Comparison of ENCODE assay signal across 17 cellular contexts in genomic region chr5:55634866-55635265, GRCh38.
A peak's percentile ranks its signal among the peaks of the same experiment; 100 is the strongest.
DNase-seq lines count a peak whose midpoint lies in the region; ATAC-seq and TF ChIP-seq lines count a peak whose summit lies in the region.
"Had no signal": no experiment of that assay in that cellular context is flagged by ENCODE, and none has a peak within 500 bp of the region (broad histone marks: within the 10 kb centered on the region; RNA-seq: fewer than 3 reads in every experiment).

No MANE protein-coding gene starts in this region.

- no peaks in the 10 kb centered on the region for H3K79me1 ChIP-seq in H9 (ENCODE audit: insufficient read depth, low read depth, low read length, poor library complexity, severe bottlenecking)

- H3K9me3 ChIP-seq in H9 (ENCODE audit: control insufficient read depth, low read depth, low read length) (no peaks in the 10 kb centered on the region), ascending aorta (no peaks in the 10 kb centered on the region), muscle layer of colon (ENCODE audit: low read length) (no peaks in the 10 kb centered on the region), thoracic aorta (no peaks in the 10 kb centered on the region)
- H3K9me3 ChIP-seq: neutrophil had no signal

- no peak overlapping the region for H4K5ac ChIP-seq in H9 (ENCODE audit: insufficient read length, low read depth, low read length)

- no peak overlapping the region for H2BK5ac ChIP-seq in H9 (ENCODE audit: insufficient read length, low read length)

- H3K27ac ChIP-seq in H9 (ENCODE audit: insufficient read length, low read depth, low read length) (no peak overlapping the region), ascending aorta (peak overlapping the region; percentile 64 to 70), muscle layer of colon (ENCODE audit: low read depth, low read length) (peak overlapping the region; percentile 77), thoracic aorta (peak overlapping the region; percentile 59 to 71)
- H3K27ac ChIP-seq: foreskin keratinocyte, neutrophil had no signal

- peak overlapping the region in 2 of 3 experiments; percentile 49 to 54; a peak in 1 of 7 replicates for H3K27ac Mint-ChIP-seq in H9
- no peak overlapping the region for H3K27ac Mint-ChIP-seq in activated naive CD4-positive, alpha-beta T cell treated with anti-CD3 and anti-CD28 coated beads, Interleukin-2, amount 10 ng/mL, durations not matched to agents 7 days and 5 days
- H3K27ac Mint-ChIP-seq: activated naive CD4-positive, alpha-beta T cell treated with anti-CD3 and anti-CD28 coated beads, Interleukin-2, amount 50 U/mL, for 24 hours had no signal

- H3K18ac ChIP-seq in H9 (ENCODE audit: insufficient read length, low read depth, low read length), result no peak overlapping the region

- no peak overlapping the region for H2AFZ ChIP-seq in H9 (ENCODE audit: low read length)

- H3K4me3 ChIP-seq in ascending aorta, result no peak overlapping the region
- no peak overlapping the region for H3K4me3 ChIP-seq in muscle layer of colon (ENCODE audit: low read depth in 1 of 2, low read length in 2 of 2)
- H3K4me3 ChIP-seq in thoracic aorta, result peak overlapping the region; percentile 52

- no peak for ATAC-seq in thoracic aorta (ENCODE audit: insufficient number of reproducible peaks, low FRiP score, low read depth)
- ATAC-seq: foreskin keratinocyte had no signal

- no peaks in the 10 kb centered on the region for H3K27me3 ChIP-seq in H9 (ENCODE audit: insufficient read depth, low read length)
- H3K27me3 ChIP-seq in ascending aorta, result no peaks in the 10 kb centered on the region
- H3K27me3 ChIP-seq in muscle layer of colon (ENCODE audit: control insufficient read depth in 1 of 2, insufficient read depth in 2 of 2, low read length in 2 of 2), result no peaks in the 10 kb centered on the region
- no peaks in the 10 kb centered on the region for H3K27me3 ChIP-seq in thoracic aorta (replicated peaks; ENCODE audit: insufficient read depth)
- H3K27me3 ChIP-seq: foreskin keratinocyte, neutrophil had no signal

- H3K14ac ChIP-seq in H9 (ENCODE audit: insufficient read depth, low read length), result no peak overlapping the region

- CTCF ChIA-PET in activated naive CD4-positive, alpha-beta T cell treated with anti-CD3 and anti-CD28 coated beads, Interleukin-2, amount 10 ng/mL, durations not matched to agents 7 days and 5 days (lab: Charles Lee), result no interaction called here

- peaks cover 9 to 17% (median 14%) of the 10 kb centered on the region in 3 experiments; a peak in 6 of 7 replicates for H3K36me3 Mint-ChIP-seq in H9 (ENCODE audit: insufficient read depth in 1 of 3, low read depth in 3 of 3)
- peaks cover 20% of the 10 kb centered on the region for H3K36me3 Mint-ChIP-seq in activated naive CD4-positive, alpha-beta T cell treated with anti-CD3 and anti-CD28 coated beads, Interleukin-2, amount 10 ng/mL, durations not matched to agents 7 days and 5 days

- no peak overlapping the region for H3K56ac ChIP-seq in H9 (ENCODE audit: insufficient read length, low read depth, low read length)

- peaks cover 25 to 30% of the 10 kb centered on the region in 2 experiments for H3K4me1 Mint-ChIP-seq in H9
- H3K4me1 Mint-ChIP-seq in activated naive CD4-positive, alpha-beta T cell treated with anti-CD3 and anti-CD28 coated beads, Interleukin-2, amount 10 ng/mL, durations not matched to agents 7 days and 5 days, result peaks cover 16% of the 10 kb centered on the region

- no peak overlapping the region for H2BK120ac ChIP-seq in H9 (ENCODE audit: low read depth, low read length, poor library complexity, severe bottlenecking)

- H3K27me3 Mint-ChIP-seq in H9 (ENCODE audit: low read depth), result no peaks in the 10 kb centered on the region
- no peaks in the 10 kb centered on the region for H3K27me3 Mint-ChIP-seq in activated naive CD4-positive, alpha-beta T cell treated with anti-CD3 and anti-CD28 coated beads, Interleukin-2, amount 10 ng/mL, durations not matched to agents 7 days and 5 days
- H3K27me3 Mint-ChIP-seq: activated CD4-positive, alpha-beta T cell treated with anti-CD3 and anti-CD28 coated beads, Interleukin-2, amount 10 ng/mL, durations not matched to agents 24 days and 14 days; activated naive CD4-positive, alpha-beta T cell treated with anti-CD3 and anti-CD28 coated beads, Interleukin-2, amount 50 U/mL, for 24 hours had no signal

- H2BK12ac ChIP-seq in H9 (ENCODE audit: insufficient read length, low read depth, low read length), result no peak overlapping the region

- H4K20me1 ChIP-seq in H9 (ENCODE audit: control insufficient read depth, insufficient read depth, insufficient read length), result no peaks in the 10 kb centered on the region

- H2AK5ac ChIP-seq in H9 (ENCODE audit: insufficient read length, low read length), result no peak overlapping the region

- H3T11ph ChIP-seq in H9 (ENCODE audit: low read length), result no peak overlapping the region

- intact Hi-C loops in ascending aorta (cut with DNase I), result loop anchor here (2.0 kb wide), 1 partner anchor 34 kb away; no protein-coding TSS in a partner anchor

- H3K4me2 ChIP-seq in H9 (ENCODE audit: insufficient read depth, insufficient read length, low read length), result no peak overlapping the region

- H3K4me3 Mint-ChIP-seq in H9, result no peak overlapping the region
- H3K4me3 Mint-ChIP-seq in activated naive CD4-positive, alpha-beta T cell treated with anti-CD3 and anti-CD28 coated beads, Interleukin-2, amount 10 ng/mL, durations not matched to agents 7 days and 5 days, result no peak overlapping the region
- H3K4me3 Mint-ChIP-seq: activated CD4-positive, alpha-beta T cell treated with anti-CD3 and anti-CD28 coated beads, Interleukin-2, amount 10 ng/mL, durations not matched to agents 24 days and 14 days; activated naive CD4-positive, alpha-beta T cell treated with anti-CD3 and anti-CD28 coated beads, Interleukin-2, amount 50 U/mL, for 24 hours; endodermal cell had no signal

- H3K9me3 Mint-ChIP-seq in H9, result no peaks in the 10 kb centered on the region
- no peaks in the 10 kb centered on the region for H3K9me3 Mint-ChIP-seq in activated naive CD4-positive, alpha-beta T cell treated with anti-CD3 and anti-CD28 coated beads, Interleukin-2, amount 10 ng/mL, durations not matched to agents 7 days and 5 days
- H3K9me3 Mint-ChIP-seq: activated CD4-positive, alpha-beta T cell treated with anti-CD3 and anti-CD28 coated beads, Interleukin-2, amount 10 ng/mL, durations not matched to agents 24 days and 14 days; activated naive CD4-positive, alpha-beta T cell treated with anti-CD3 and anti-CD28 coated beads, Interleukin-2, amount 50 U/mL, for 24 hours had no signal

- no peak overlapping the region for H4K8ac ChIP-seq in H9 (replicated peaks; ENCODE audit: insufficient read length, low read depth, low read length)

- no peak overlapping the region for H3K23ac ChIP-seq in H9 (ENCODE audit: insufficient read length, low read depth, low read length)

- H4K91ac ChIP-seq in H9 (ENCODE audit: insufficient read length, low read depth, low read length), result no peak overlapping the region

- H3K4me1 ChIP-seq in H9 (ENCODE audit: insufficient read depth, low read length) (peaks cover 3% of the 10 kb centered on the region; the same call in 1 of the 2 replicates), ascending aorta (peaks cover 0 to 26% of the 10 kb centered on the region in 2 donors), muscle layer of colon (ENCODE audit: insufficient read depth, low read length) (peaks cover 61% of the 10 kb centered on the region), thoracic aorta (ENCODE audit: control insufficient read depth in 1 of 2, low read depth in 2 of 2) (peaks cover 33 to 53% of the 10 kb centered on the region in 2 donors)

- no peak overlapping the region for H3K4ac ChIP-seq in H9 (ENCODE audit: low read depth, low read length)

- H3K36me3 ChIP-seq in ascending aorta, result no peaks in the 10 kb centered on the region
- H3K36me3 ChIP-seq in muscle layer of colon (ENCODE audit: insufficient read depth, low read length), result no peaks in the 10 kb centered on the region
- no peaks in the 10 kb centered on the region for H3K36me3 ChIP-seq in thoracic aorta
- H3K36me3 ChIP-seq: neutrophil had no signal

- no peaks in the 10 kb centered on the region for H3K23me2 ChIP-seq in H9 (ENCODE audit: insufficient read length, low read depth, low read length, poor library complexity, severe bottlenecking)

- H2BK15ac ChIP-seq in H9 (ENCODE audit: low read depth, low read length), result no peak overlapping the region

- H3K9ac ChIP-seq in H9 (ENCODE audit: extremely low read depth, insufficient read length, low read length) (no peak overlapping the region), muscle layer of colon (ENCODE audit: low read length) (no peak overlapping the region)

- H3K79me2 ChIP-seq in H9 (ENCODE audit: insufficient read depth, low read length), result no peaks in the 10 kb centered on the region

- TF ChIP-seq CTCF in H9 (conservative IDR thresholded peaks at IDR 0.05) (no peak), ascending aorta (IDR thresholded peaks at IDR 0.05) (no peak), thoracic aorta (IDR thresholded peaks at IDR 0.05) (no peak)

- DNase-seq in H9, result no peak
- no peak for DNase-seq in ascending aorta (ENCODE audit: low spot score in 2 of 2)
- DNase-seq in thoracic aorta (ENCODE audit: low spot score), result no peak
- DNase-seq in ureter (ENCODE audit: low spot score), result no peak
- DNase-seq in stimulated activated CD4-positive, alpha-beta T cell treated with anti-CD3 and anti-CD28 coated beads, Interleukin-2, amount 100 ng/mL, for 24 hours, result no peak
- no peak for DNase-seq in activated naive CD4-positive, alpha-beta T cell treated with anti-CD3 and anti-CD28 coated beads, Interleukin-2, amount 10 ng/mL, durations not matched to agents 7 days and 5 days
- DNase-seq: activated CD4-positive, alpha-beta T cell treated with anti-CD3 and anti-CD28 coated beads, Interleukin-2, amount 10 ng/mL, durations not matched to agents 24 days and 14 days; activated T-cell treated with anti-CD3 and anti-CD28 coated beads for 4 hours; C1 segment of cervical spinal cord; caudate nucleus; DMS79; endodermal cell; NCI-H510A had no signal

- H2BK20ac ChIP-seq in H9 (ENCODE audit: low read depth, low read length, poor library complexity, severe bottlenecking), result no peak overlapping the region
